In the genomic region with DNA sequence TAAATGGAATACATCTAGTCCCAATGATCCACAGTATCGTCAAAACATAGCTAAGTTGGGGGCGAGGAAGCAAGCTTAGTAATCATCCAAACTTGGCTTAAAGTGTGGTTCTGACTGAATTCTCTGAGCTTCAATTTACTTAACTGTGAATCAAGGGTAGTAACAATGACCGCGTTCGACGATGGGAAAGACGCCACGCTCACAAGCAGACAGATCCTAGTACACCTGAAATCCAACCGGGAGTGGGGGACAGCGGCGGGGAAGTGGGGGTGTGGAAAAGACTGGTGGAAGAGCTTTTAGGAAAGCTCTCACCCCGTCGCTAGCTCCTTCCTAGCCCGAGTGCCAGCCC, we compare ENCODE assay signal across 8 cellular contexts. TPM values are rescaled to one million over a fixed set of nuclear protein-coding genes. Genes with fewer than 3 reads are reported as not detected.
DNase-seq lines count a peak whose midpoint lies in the region; ATAC-seq and TF ChIP-seq lines count a peak whose summit lies in the region.

No MANE protein-coding gene starts in this region.

- H3K36me3 ChIP-seq in HCT116 (ENCODE audit: control insufficient read depth in 1 of 2, insufficient read depth in 2 of 2, low read length in 2 of 2) (no peaks in the 10 kb centered on the region), WERI-Rb-1 (no peaks in the 10 kb centered on the region), spleen (no peaks in the 10 kb centered on the region)

- H3K4me1 ChIP-seq in HCT116 (ENCODE audit: control insufficient read depth in 1 of 2, insufficient read depth in 2 of 2, low read length in 2 of 2), result peaks cover 5 to 14% of the 10 kb centered on the region in 2 experiments; a peak in 3 of 4 replicates
- H3K4me1 ChIP-seq in right cardiac atrium (ENCODE audit: control insufficient read depth, insufficient read depth, low read length), result peaks cover 5% of the 10 kb centered on the region
- H3K4me1 ChIP-seq in spleen, result peaks cover 0 to 56% (median 36%) of the 10 kb centered on the region in 6 donors

- RAD21 ChIA-PET in HCT116 (lab: Charles Lee; ENCODE audit: low non-redundant PET in 1 of 2, low total read pairs in 2 of 2, uncharacterized antibody in 2 of 2, unreplicated experiment in 2 of 2), result no interaction called here

- TF ChIP-seq CTCF in HCT116 (IDR thresholded peaks at IDR 0.05 in 2 of 3, conservative IDR thresholded peaks at IDR 0.05 in 1 of 3; ENCODE audit: borderline replicate concordance in 1 of 3, insufficient read depth in 1 of 3, low read depth in 2 of 3, low read length in 2 of 3), result no peak
- no peak for TF ChIP-seq CTCF in WERI-Rb-1 (IDR thresholded peaks at IDR 0.05; ENCODE audit: low read depth, low read length)
- no peak for TF ChIP-seq CTCF in spleen (IDR thresholded peaks at IDR 0.05 in 8 of 11, conservative IDR thresholded peaks at IDR 0.05 in 3 of 11)

- no peaks in the 10 kb centered on the region for H3K9me2 ChIP-seq in HCT116 (ENCODE audit: insufficient read depth)

- WGBS in right cardiac atrium, result under 1% methylated on average over 14 of the region's 14 CpGs
- WGBS in spleen, 5 donors, result 0 to 4% (median 1%) methylated on average over 13 to 14 of the region's 14 CpGs

- intact Hi-C loops in HCT116 (cut with micrococcal nuclease) (loop anchor here (1.0 kb wide), 1 partner anchor 58 kb away; the partner anchor contains the start of gene SYNJ2BP), right cardiac atrium (cut with DNase I) (no loop called here), spleen (cut with DNase I; ENCODE audit: low total_unique reads) (no loop called here)

- POLR2A ChIA-PET in HCT116 (lab: Charles Lee), result no interaction called here

- peak overlapping the region; percentile 82 for H3K4me2 ChIP-seq in HCT116 (ENCODE audit: low read length)

- BruUV-seq in HCT116 (replicated peaks; lab: Mats Ljungman, UMichigan), result TSS peak; percentile 64

- H3K9ac ChIP-seq in HCT116 (ENCODE audit: low read length), result peak overlapping the region; percentile 82

- H3K27ac ChIP-seq in HCT116 (ENCODE audit: low read depth, low read length), result peak overlapping the region; percentile 52
- peak overlapping the region; percentile 82 for H3K27ac ChIP-seq in WERI-Rb-1
- H3K27ac ChIP-seq in right cardiac atrium (ENCODE audit: low read length), result peak overlapping the region; percentile 59
- peak overlapping the region; percentile 24 to 89 (median 86) for H3K27ac ChIP-seq in spleen

- no peak overlapping the region for H2AFZ ChIP-seq in HCT116 (ENCODE audit: low read depth, low read length, poor library complexity, severe bottlenecking)

- ATAC-seq in HCT116 (no peak; the same call in 1 of the 2 replicates), right cardiac atrium (no peak), GM19328 (IDR thresholded peaks at IDR 0.05; ENCODE audit: unreplicated experiment) (no peak)

- H3K27me3 ChIP-seq in HCT116 (ENCODE audit: insufficient read depth, low read length), result no peaks in the 10 kb centered on the region
- H3K27me3 ChIP-seq in WERI-Rb-1 (ENCODE audit: insufficient read depth, low read depth, severe bottlenecking), result no peaks in the 10 kb centered on the region
- H3K27me3 ChIP-seq in right cardiac atrium (ENCODE audit: control insufficient read depth, insufficient read depth), result no peaks in the 10 kb centered on the region
- H3K27me3 ChIP-seq in spleen (replicated peaks in 1 of 7), result peaks cover 0 to 10% (median 0%) of the 10 kb centered on the region in 7 donors

- DNase-seq in DMS79 (lab: John Stamatoyannopoulos, UW), result peak; percentile 63
- DNase-seq in HCT116 (ENCODE audit: low read depth, low spot score), result no peak
- DNase-seq in WERI-Rb-1, result no peak
- DNase-seq in right cardiac atrium, result no peak
- DNase-seq in spleen, result no peak
- no peak for DNase-seq in kidney tubule cell (ENCODE audit: low spot score)
- no peak for DNase-seq in foreskin melanocyte

- no peak for TF ChIP-seq POLR2A in HCT116 (IDR thresholded peaks at IDR 0.05; ENCODE audit: borderline replicate concordance, extremely low read depth, insufficient read depth, insufficient read length)
- TF ChIP-seq POLR2A in spleen (IDR thresholded peaks at IDR 0.05), result no peak

- CTCF ChIA-PET in HCT116 (lab: Charles Lee), result no interaction called here

- H4K20me1 ChIP-seq in HCT116 (ENCODE audit: insufficient read depth), result 0 out of 2 replicates have a peak, but pooled peaks cover 2% of the 10 kb centered on the region

- peak overlapping the region; percentile 78 to 83 for H3K4me3 ChIP-seq in HCT116 (replicated peaks in 1 of 2; ENCODE audit: low read depth in 1 of 2, low read length in 2 of 2)
- peak overlapping the region; percentile 62 for H3K4me3 ChIP-seq in WERI-Rb-1 (ENCODE audit: low read depth, low read length)
- peak overlapping the region; percentile 77 for H3K4me3 ChIP-seq in right cardiac atrium (ENCODE audit: low read length)
- H3K4me3 ChIP-seq in spleen, result peak overlapping the region; percentile 55 to 91 (median 80)

- no peaks in the 10 kb centered on the region for H3K9me3 ChIP-seq in HCT116 (ENCODE audit: control insufficient read depth in 1 of 2, insufficient read depth in 1 of 2, low read depth in 1 of 2, low read length in 2 of 2)
- H3K9me3 ChIP-seq in WERI-Rb-1 (ENCODE audit: severe bottlenecking), result no peaks in the 10 kb centered on the region
- no peaks in the 10 kb centered on the region for H3K9me3 ChIP-seq in right cardiac atrium (ENCODE audit: control insufficient read depth, low read length)
- H3K9me3 ChIP-seq in spleen, result no peaks in the 10 kb centered on the region

- H3K79me2 ChIP-seq in HCT116 (ENCODE audit: insufficient read depth, low read length), result peaks cover 55% of the 10 kb centered on the region

- no peak for TF ChIP-seq RAD21 in HCT116 (IDR thresholded peaks at IDR 0.05; ENCODE audit: low read depth)

TF ChIP-seq in HCT116, 20 proteins besides CTCF, POLR2A, EP300 and RAD21 (continues in another document):
- TF ChIP-seq SRF (IDR thresholded peaks at IDR 0.05; ENCODE audit: low read depth) (no peak), CEBPB (IDR thresholded peaks at IDR 0.05; ENCODE audit: low read depth) (no peak), ELF1 (IDR thresholded peaks at IDR 0.05; ENCODE audit: borderline replicate concordance, low read depth) (no peak), TCF7L2 (IDR thresholded peaks at IDR 0.05; ENCODE audit: borderline replicate concordance, extremely low read depth, insufficient read depth, insufficient read length) (no peak), POLR2AphosphoS5 (IDR thresholded peaks at IDR 0.05; ENCODE audit: low read depth, low read length) (no peak), JUND (IDR thresholded peaks at IDR 0.05) (no peak), MAX (IDR thresholded peaks at IDR 0.05) (no peak), FOSL1 (IDR thresholded peaks at IDR 0.05; ENCODE audit: low read depth) (no peak), EZH2phosphoT487 (IDR thresholded peaks at IDR 0.05; ENCODE audit: borderline replicate concordance) (no peak), ZFX (IDR thresholded peaks at IDR 0.05) (no peak), EZH2 (IDR thresholded peaks at IDR 0.05) (no peak), EGR1 (IDR thresholded peaks at IDR 0.05; ENCODE audit: low read depth) (no peak), SIN3A (IDR thresholded peaks at IDR 0.05; ENCODE audit: low read depth) (no peak), CBX3 (IDR thresholded peaks at IDR 0.05; ENCODE audit: low read depth) (no peak), YY1 (IDR thresholded peaks at IDR 0.05; ENCODE audit: extremely low read depth, insufficient replicate concordance, low read depth, low read length) (no peak), SP1 (IDR thresholded peaks at IDR 0.05; ENCODE audit: low read depth) (no peak), ATF3 (IDR thresholded peaks at IDR 0.05) (no peak)
- TF ChIP-seq, protein P1, sequence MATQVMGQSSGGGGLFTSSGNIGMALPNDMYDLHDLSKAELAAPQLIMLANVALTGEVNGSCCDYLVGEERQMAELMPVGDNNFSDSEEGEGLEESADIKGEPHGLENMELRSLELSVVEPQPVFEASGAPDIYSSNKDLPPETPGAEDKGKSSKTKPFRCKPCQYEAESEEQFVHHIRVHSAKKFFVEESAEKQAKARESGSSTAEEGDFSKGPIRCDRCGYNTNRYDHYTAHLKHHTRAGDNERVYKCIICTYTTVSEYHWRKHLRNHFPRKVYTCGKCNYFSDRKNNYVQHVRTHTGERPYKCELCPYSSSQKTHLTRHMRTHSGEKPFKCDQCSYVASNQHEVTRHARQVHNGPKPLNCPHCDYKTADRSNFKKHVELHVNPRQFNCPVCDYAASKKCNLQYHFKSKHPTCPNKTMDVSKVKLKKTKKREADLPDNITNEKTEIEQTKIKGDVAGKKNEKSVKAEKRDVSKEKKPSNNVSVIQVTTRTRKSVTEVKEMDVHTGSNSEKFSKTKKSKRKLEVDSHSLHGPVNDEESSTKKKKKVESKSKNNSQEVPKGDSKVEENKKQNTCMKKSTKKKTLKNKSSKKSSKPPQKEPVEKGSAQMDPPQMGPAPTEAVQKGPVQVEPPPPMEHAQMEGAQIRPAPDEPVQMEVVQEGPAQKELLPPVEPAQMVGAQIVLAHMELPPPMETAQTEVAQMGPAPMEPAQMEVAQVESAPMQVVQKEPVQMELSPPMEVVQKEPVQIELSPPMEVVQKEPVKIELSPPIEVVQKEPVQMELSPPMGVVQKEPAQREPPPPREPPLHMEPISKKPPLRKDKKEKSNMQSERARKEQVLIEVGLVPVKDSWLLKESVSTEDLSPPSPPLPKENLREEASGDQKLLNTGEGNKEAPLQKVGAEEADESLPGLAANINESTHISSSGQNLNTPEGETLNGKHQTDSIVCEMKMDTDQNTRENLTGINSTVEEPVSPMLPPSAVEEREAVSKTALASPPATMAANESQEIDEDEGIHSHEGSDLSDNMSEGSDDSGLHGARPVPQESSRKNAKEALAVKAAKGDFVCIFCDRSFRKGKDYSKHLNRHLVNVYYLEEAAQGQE (IDR thresholded peaks at IDR 0.05; ENCODE audit: low read depth), result no peak

RNA-seq across cellular contexts. Expression of gene COX16, which starts 0.4 kb away (rescaled TPM):
- total RNA-seq in HCT116 (2021; ENCODE audit: unreplicated experiment) (52.4 TPM), right cardiac atrium (10 to 100 TPM; 25.3 to 32.7 (median 28.7) TPM), spleen (10 to 100 TPM; 20.2 to 35.3 (median 25.5) TPM)
- 13.3 and 17.6 TPM in 2 replicates for polyA plus RNA-seq in HCT116 (2012)
- polyA plus RNA-seq in right cardiac atrium (54.9 TPM), spleen (10 to 100 TPM; 42.2 to 66.4 (median 59.6) TPM)

RNA-seq across cellular contexts. Expression of gene SYNJ2BP, which starts 57.8 kb away (rescaled TPM):
- total RNA-seq in HCT116 (2021; ENCODE audit: unreplicated experiment) (19.0 TPM), right cardiac atrium (10 to 100 TPM; 42.7 to 51.6 (median 44.7) TPM), spleen (10 to 100 TPM; 19.0 to 29.1 (median 23.7) TPM)
- 4.0 and 6.7 TPM in 2 replicates for polyA plus RNA-seq in HCT116 (2012)
- polyA plus RNA-seq in right cardiac atrium (17.9 TPM), spleen (10 to 100 TPM in 1 of 3 donors, 1 to 10 TPM in 2; 4.8 to 11.0 (median 6.5) TPM)
